In the genomic region with DNA sequence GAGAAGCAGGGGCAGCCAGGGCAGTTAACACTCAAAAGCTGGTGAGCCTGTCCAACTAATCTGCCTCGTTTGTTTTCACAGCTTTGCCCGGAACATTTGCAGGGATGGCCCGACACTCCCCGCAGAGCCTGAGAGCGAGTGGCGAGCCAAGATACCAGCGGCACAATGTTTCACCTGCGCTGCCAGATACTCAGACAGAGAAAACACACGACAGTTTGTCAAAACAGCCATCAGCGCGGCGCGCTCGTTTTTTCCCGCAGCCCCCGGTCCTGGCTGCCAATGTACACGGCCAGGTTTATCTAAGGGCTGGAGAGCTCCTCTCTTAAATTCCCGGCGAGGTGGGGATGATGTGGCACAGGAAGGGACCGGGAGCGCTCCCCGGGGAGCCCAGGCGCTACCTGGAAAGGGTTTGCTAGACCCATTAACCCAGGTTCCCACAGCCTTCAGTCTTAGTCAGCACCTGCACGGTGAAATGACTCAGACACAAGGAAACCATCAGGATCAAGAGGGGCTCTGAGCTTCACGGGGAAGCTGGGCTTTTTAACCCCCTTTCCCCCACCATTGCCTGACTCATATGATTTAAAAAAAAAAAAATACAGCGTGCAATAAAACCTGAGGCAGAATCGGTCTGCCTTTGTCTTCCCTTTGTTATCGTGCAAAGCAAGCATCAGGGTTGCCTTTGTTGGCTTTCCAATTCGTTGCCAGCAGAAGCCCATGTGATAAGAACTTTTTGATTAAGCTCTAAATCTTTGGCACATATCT, we compare ENCODE assay signal across 8 cellular contexts.
A peak's percentile ranks its signal among the peaks of the same experiment; 100 is the strongest.
DNase-seq lines count a peak whose midpoint lies in the region; ATAC-seq and TF ChIP-seq lines count a peak whose summit lies in the region.

No MANE protein-coding gene starts in this region.

- DNase-seq in Panc1 (ENCODE audit: low read depth, low spot score), result no peak
- DNase-seq in head of caudate nucleus, result peak in 33 of 42 donors; percentile 17 to 68 (median 41)
- no peak for DNase-seq in sciatic nerve (ENCODE audit: low spot score)
- DNase-seq in spleen, result no peak

- intact Hi-C loops in Panc1 (cut with micrococcal nuclease; ENCODE audit: unreplicated experiment) (no loop called here), head of caudate nucleus (cut with DNase I) (no loop called here), sciatic nerve (cut with DNase I) (no loop called here), spleen (cut with DNase I; ENCODE audit: low total_unique reads) (no loop called here)

- ATAC-seq in Panc1 (peak; percentile 51; the same call in 1 of the 2 replicates), sciatic nerve (peak; percentile 42), GM21737 (IDR thresholded peaks at IDR 0.05; ENCODE audit: unreplicated experiment) (no peak), GM19351 (IDR thresholded peaks at IDR 0.05; ENCODE audit: unreplicated experiment) (no peak)
- ATAC-seq in activated CD4-positive, CD25-positive, alpha-beta regulatory T cell treated with anti-CD3 and anti-CD28 coated beads, Interleukin-2, amount 50 U/mL, for 24 hours, result no peak

- H3K4me3 ChIP-seq in HEK293 (ENCODE audit: low read depth, low read length) (peak overlapping the region; percentile 41), Panc1 (ENCODE audit: low read depth in 2 of 2, low read length in 2 of 2) (peak overlapping the region; percentile 24 to 42), spleen (peak overlapping the region in 1 of 8 donors; percentile 24)

- in situ Hi-C loops in Panc1 (cut with HindIII; ENCODE audit: low pct_unique_long_range_greater_than_20kb, low sequenced_read_pairs), result no loop called here

- no peak for TF ChIP-seq POLR2A in spleen (IDR thresholded peaks at IDR 0.05)

- no peaks in the 10 kb centered on the region for H3K9me3 ChIP-seq in HEK293 (ENCODE audit: control insufficient read depth, insufficient read depth, low read depth, low read length)
- H3K9me3 ChIP-seq in Panc1 (ENCODE audit: control insufficient read depth, insufficient read depth, low read depth, low read length), result no peaks in the 10 kb centered on the region
- H3K9me3 ChIP-seq in spleen, result no peaks in the 10 kb centered on the region

- H3K36me3 ChIP-seq in HEK293 (ENCODE audit: control insufficient read depth in 2 of 2, insufficient read depth in 1 of 2, low read length in 2 of 2) (no peaks in the 10 kb centered on the region), Panc1 (ENCODE audit: control insufficient read depth, insufficient read depth, low read length) (no peaks in the 10 kb centered on the region), spleen (no peaks in the 10 kb centered on the region)

- peak overlapping the region; percentile 73 for H3K27ac ChIP-seq in HEK293 (ENCODE audit: extremely low read depth, low read depth, low read length)
- H3K27ac ChIP-seq in Panc1 (ENCODE audit: low read length), result no peak overlapping the region
- H3K27ac ChIP-seq in spleen, result no peak overlapping the region

- H3K4me1 ChIP-seq in HEK293 (ENCODE audit: control insufficient read depth, insufficient read depth, low read length) (peaks cover 10% of the 10 kb centered on the region), Panc1 (ENCODE audit: control insufficient read depth, insufficient read depth, low read length) (no peaks in the 10 kb centered on the region), spleen (no peaks in the 10 kb centered on the region)

- H3K27me3 ChIP-seq in Panc1 (ENCODE audit: control insufficient read depth, insufficient read depth, low read length) (no peaks in the 10 kb centered on the region; the same call in 1 of the 2 replicates), spleen (replicated peaks in 1 of 7) (peaks cover 0 to 39% (median 25%) of the 10 kb centered on the region in 7 donors)

- CTCF ChIA-PET in HEK293 (lab: Yijun Ruan, JAX), result interaction anchor here (0.6 to 0.7 kb wide), 3 partner anchors 176 to 1833 kb away, joined by 3 read pairs; no protein-coding TSS in a partner anchor
- CTCF ChIA-PET in Panc1 (lab: Charles Lee), result no interaction called here

- WGBS in spleen, 5 donors, result 4 to 9% (median 5%) methylated on average over 11 to 29 of the region's 29 CpGs

- BruUV-seq in Panc1 (replicated peaks; lab: Mats Ljungman, UMichigan), result no TSS peak

- POLR2A ChIA-PET in HEK293 (lab: Yijun Ruan, JAX), result interaction anchor here (1.2 kb wide), 1 partner anchor 186 kb away, joined by 4 read pairs; a partner anchor contains a TSS
- POLR2A ChIA-PET in Panc1 (lab: Charles Lee), result no interaction called here

- TF ChIP-seq CTCF in HEK293 (tag by site-specific recombination; IDR thresholded peaks at IDR 0.05), result no peak
- TF ChIP-seq CTCF in Panc1 (IDR thresholded peaks at IDR 0.05), result no peak
- no peak for TF ChIP-seq CTCF in spleen (IDR thresholded peaks at IDR 0.05 in 8 of 11, conservative IDR thresholded peaks at IDR 0.05 in 3 of 11)

TF ChIP-seq in HEK293, 187 proteins besides CTCF, POLR2A, EP300 and RAD21 (continues in another document):
- TF ChIP-seq GLIS1 (tag by site-specific recombination; IDR thresholded peaks at IDR 0.05) (0 out of 2 replicates have a peak, but pooled peaks have one; percentile 26), MEIS1 (CRISPR knock-in tag; IDR thresholded peaks at IDR 0.05; ENCODE audit: borderline replicate concordance) (no peak), ZNF600 (tag by site-specific recombination; IDR thresholded peaks at IDR 0.05) (peak; percentile 68; the same call in 1 of the 2 replicates), ZNF585B (tag by site-specific recombination; IDR thresholded peaks at IDR 0.05) (no peak), ZNF624 (tag by site-specific recombination; IDR thresholded peaks at IDR 0.05) (no peak), ZNF629 (tag by site-specific recombination; IDR thresholded peaks at IDR 0.05) (peak; percentile 31; the same call in 1 of the 2 replicates), ZNF302 (tag by site-specific recombination; IDR thresholded peaks at IDR 0.05; ENCODE audit: low read depth) (no peak), ZNF335 (tag by site-specific recombination; conservative IDR thresholded peaks at IDR 0.05) (peak; percentile 59)
- TF ChIP-seq, protein P1, sequence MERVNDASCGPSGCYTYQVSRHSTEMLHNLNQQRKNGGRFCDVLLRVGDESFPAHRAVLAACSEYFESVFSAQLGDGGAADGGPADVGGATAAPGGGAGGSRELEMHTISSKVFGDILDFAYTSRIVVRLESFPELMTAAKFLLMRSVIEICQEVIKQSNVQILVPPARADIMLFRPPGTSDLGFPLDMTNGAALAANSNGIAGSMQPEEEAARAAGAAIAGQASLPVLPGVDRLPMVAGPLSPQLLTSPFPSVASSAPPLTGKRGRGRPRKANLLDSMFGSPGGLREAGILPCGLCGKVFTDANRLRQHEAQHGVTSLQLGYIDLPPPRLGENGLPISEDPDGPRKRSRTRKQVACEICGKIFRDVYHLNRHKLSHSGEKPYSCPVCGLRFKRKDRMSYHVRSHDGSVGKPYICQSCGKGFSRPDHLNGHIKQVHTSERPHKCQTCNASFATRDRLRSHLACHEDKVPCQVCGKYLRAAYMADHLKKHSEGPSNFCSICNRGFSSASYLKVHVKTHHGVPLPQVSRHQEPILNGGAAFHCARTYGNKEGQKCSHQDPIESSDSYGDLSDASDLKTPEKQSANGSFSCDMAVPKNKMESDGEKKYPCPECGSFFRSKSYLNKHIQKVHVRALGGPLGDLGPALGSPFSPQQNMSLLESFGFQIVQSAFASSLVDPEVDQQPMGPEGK (tag by site-specific recombination; IDR thresholded peaks at IDR 0.05), result peak; percentile 54; the same call in 1 of the 2 replicates
- TF ChIP-seq, protein P2, sequence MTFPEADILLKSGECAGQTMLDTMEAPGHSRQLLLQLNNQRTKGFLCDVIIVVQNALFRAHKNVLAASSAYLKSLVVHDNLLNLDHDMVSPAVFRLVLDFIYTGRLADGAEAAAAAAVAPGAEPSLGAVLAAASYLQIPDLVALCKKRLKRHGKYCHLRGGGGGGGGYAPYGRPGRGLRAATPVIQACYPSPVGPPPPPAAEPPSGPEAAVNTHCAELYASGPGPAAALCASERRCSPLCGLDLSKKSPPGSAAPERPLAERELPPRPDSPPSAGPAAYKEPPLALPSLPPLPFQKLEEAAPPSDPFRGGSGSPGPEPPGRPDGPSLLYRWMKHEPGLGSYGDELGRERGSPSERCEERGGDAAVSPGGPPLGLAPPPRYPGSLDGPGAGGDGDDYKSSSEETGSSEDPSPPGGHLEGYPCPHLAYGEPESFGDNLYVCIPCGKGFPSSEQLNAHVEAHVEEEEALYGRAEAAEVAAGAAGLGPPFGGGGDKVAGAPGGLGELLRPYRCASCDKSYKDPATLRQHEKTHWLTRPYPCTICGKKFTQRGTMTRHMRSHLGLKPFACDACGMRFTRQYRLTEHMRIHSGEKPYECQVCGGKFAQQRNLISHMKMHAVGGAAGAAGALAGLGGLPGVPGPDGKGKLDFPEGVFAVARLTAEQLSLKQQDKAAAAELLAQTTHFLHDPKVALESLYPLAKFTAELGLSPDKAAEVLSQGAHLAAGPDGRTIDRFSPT (tag by site-specific recombination; IDR thresholded peaks at IDR 0.05), result 0 out of 2 replicates have a peak, but pooled peaks have one; percentile 22
- TF ChIP-seq, protein P3, sequence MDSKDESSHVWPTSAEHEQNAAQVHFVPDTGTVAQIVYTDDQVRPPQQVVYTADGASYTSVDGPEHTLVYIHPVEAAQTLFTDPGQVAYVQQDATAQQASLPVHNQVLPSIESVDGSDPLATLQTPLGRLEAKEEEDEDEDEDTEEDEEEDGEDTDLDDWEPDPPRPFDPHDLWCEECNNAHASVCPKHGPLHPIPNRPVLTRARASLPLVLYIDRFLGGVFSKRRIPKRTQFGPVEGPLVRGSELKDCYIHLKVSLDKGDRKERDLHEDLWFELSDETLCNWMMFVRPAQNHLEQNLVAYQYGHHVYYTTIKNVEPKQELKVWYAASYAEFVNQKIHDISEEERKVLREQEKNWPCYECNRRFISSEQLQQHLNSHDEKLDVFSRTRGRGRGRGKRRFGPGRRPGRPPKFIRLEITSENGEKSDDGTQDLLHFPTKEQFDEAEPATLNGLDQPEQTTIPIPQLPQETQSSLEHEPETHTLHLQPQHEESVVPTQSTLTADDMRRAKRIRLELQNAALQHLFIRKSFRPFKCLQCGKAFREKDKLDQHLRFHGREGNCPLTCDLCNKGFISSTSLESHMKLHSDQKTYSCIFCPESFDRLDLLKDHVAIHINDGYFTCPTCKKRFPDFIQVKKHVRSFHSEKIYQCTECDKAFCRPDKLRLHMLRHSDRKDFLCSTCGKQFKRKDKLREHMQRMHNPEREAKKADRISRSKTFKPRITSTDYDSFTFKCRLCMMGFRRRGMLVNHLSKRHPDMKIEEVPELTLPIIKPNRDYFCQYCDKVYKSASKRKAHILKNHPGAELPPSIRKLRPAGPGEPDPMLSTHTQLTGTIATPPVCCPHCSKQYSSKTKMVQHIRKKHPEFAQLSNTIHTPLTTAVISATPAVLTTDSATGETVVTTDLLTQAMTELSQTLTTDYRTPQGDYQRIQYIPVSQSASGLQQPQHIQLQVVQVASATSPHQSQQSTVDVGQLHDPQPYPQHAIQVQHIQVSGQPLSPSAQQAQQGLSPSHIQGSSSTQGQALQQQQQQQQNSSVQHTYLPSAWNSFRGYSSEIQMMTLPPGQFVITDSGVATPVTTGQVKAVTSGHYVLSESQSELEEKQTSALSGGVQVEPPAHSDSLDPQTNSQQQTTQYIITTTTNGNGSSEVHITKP (tag by site-specific recombination; IDR thresholded peaks at IDR 0.05), result 0 out of 2 replicates have a peak, but pooled peaks have one; percentile 9

Comparison
In these comparisons a context has a peak if more than half of its experiments do, and no peak if none do; other contexts are left out.
1. ATAC-seq: peak in Panc1 (single experiment) and sciatic nerve (single experiment); none in GM21737 (single experiment), activated CD4-positive, CD25-positive, alpha-beta regulatory T cell treated with anti-CD3 and anti-CD28 coated beads, Interleukin-2, amount 50 U/mL, for 24 hours (0 of 2) and GM19351 (single experiment).
2. DNase-seq: peak in head of caudate nucleus (33 of 42); none in Panc1 (single experiment), sciatic nerve (single experiment) and spleen (single experiment).